26 cellular contexts compared by ENCODE assay signal in the genomic region with DNA sequence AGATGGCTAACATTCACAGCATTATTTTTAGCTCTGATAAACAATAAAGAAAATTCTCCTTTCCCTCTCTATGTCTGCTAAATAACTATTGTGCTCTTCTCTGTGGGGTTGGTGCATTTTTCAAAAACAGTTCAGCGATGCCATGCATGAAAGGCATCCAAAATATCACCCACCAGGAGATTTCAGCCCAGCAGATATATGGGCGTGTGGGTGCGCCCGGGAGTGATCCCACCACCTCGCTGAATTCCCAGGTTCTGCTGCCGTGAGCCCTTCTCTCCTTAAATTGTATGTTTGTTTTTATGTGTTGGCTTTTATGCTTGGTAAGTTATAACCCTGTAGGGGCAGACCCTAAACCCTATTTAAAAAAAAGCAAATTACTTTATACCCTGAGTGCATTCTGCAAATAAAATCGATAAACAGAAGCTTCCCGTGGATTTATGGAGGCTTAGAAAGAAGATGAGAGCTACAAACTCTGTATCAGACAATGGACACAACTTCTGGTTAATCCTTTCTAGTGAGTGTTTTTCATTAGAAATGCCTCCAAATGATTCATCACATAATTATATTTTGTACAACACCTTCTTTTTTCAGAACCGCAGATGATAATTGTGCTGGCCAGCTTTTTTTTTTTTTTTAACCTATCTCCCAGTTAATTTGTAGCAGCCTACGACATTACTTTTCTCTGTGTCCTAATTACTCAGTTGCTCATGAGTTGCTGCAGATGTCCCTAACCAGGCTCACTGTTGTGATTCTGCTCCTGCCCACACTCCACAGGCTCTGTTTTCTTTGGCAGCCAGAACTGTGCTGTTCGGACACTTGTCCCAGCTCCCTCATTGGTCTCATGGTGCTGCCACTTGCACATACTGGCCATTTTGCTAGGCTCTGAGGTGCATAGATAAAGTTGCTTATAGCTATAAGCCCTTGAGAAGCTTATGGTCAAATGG. TPM values are rescaled to one million over a fixed set of nuclear protein-coding genes. Genes with fewer than 3 reads are reported as not detected.
DNase-seq lines count a peak whose midpoint lies in the region; ATAC-seq and TF ChIP-seq lines count a peak whose summit lies in the region.
"Had no signal": no experiment of that assay in that cellular context is flagged by ENCODE, and none has a peak within 500 bp of the region (broad histone marks: within the 10 kb centered on the region; RNA-seq: fewer than 3 reads in every experiment).

No MANE protein-coding gene starts in this region.

- H3K27me3 Mint-ChIP-seq in GM23338 (ENCODE audit: insufficient read depth, low read depth, poor library complexity) (peaks cover 2% of the 10 kb centered on the region), mesothelial cell of epicardium (ENCODE audit: low read depth) (peaks cover 8% of the 10 kb centered on the region), endodermal cell (ENCODE audit: insufficient read depth) (no peaks in the 10 kb centered on the region)
- H3K27me3 Mint-ChIP-seq: type B pancreatic cell had no signal

- no peaks in the 10 kb centered on the region for H3K4me1 Mint-ChIP-seq in GM23338
- H3K4me1 Mint-ChIP-seq in mesothelial cell of epicardium, result no peaks in the 10 kb centered on the region
- H3K4me1 Mint-ChIP-seq in endodermal cell, result no peaks in the 10 kb centered on the region
- H3K4me1 Mint-ChIP-seq: CD4-positive, alpha-beta memory T cell had no signal

- H3K27ac Mint-ChIP-seq in GM23338 (no peak overlapping the region), mesothelial cell of epicardium (no peak overlapping the region), endodermal cell (no peak overlapping the region)
- H3K27ac Mint-ChIP-seq: activated CD8-positive, alpha-beta T cell treated with anti-CD3 and anti-CD28 coated beads, Interleukin-2, amount 10 ng/mL, durations not matched to agents 7 days and 5 days; type B pancreatic cell had no signal

- H3K27ac ChIP-seq in GM23338 (ENCODE audit: low read depth), result no peak overlapping the region
- no peak overlapping the region for H3K27ac ChIP-seq in WERI-Rb-1
- no peak overlapping the region for H3K27ac ChIP-seq in hepatocyte
- no peak overlapping the region for H3K27ac ChIP-seq in endodermal cell (ENCODE audit: low read depth, low read length)
- H3K27ac ChIP-seq: adrenal gland, breast epithelium, coronary artery, KMS-11 had no signal

- 0 out of 2 replicates have a peak overlapping the region, but pooled peaks have one; percentile 28 for H2AFZ ChIP-seq in GM23338
- no peak overlapping the region for H2AFZ ChIP-seq in hepatocyte

- H3K9me2 ChIP-seq in GM23338 (ENCODE audit: insufficient read depth), result no peaks in the 10 kb centered on the region; the same call in 1 of the 2 replicates
- no peaks in the 10 kb centered on the region for H3K9me2 ChIP-seq in hepatocyte (replicated peaks; ENCODE audit: insufficient read depth)

- H3K4me2 ChIP-seq in GM23338 (no peak overlapping the region), hepatocyte (no peak overlapping the region)
- H3K4me2 ChIP-seq: KMS-11 had no signal

- ATAC-seq in GM23338, result no peak
- no peak for ATAC-seq in HG03354 (IDR thresholded peaks at IDR 0.05; ENCODE audit: poor library complexity, severe bottlenecking, unreplicated experiment)
- ATAC-seq: activated CD8-positive, alpha-beta T cell treated with anti-CD3 and anti-CD28 coated beads, Interleukin-2, amount 10 ng/mL, durations not matched to agents 7 days and 5 days; sciatic nerve had no signal

- H3K36me3 Mint-ChIP-seq in GM23338 (ENCODE audit: low read depth) (no peaks in the 10 kb centered on the region), mesothelial cell of epicardium (no peaks in the 10 kb centered on the region), endodermal cell (ENCODE audit: low read depth) (no peaks in the 10 kb centered on the region)
- H3K36me3 Mint-ChIP-seq: CD4-positive, alpha-beta memory T cell; type B pancreatic cell had no signal

- H3K9ac ChIP-seq in endodermal cell (ENCODE audit: extremely low read depth, low read length, poor library complexity, severe bottlenecking), result no peak overlapping the region
- H3K9ac ChIP-seq: KMS-11 had no signal

- H3K9me3 Mint-ChIP-seq in GM23338 (no peaks in the 10 kb centered on the region), mesothelial cell of epicardium (no peaks in the 10 kb centered on the region), endodermal cell (no peaks in the 10 kb centered on the region)
- H3K9me3 Mint-ChIP-seq: CD4-positive, alpha-beta memory T cell; type B pancreatic cell had no signal

- no peaks in the 10 kb centered on the region for H3K27me3 ChIP-seq in GM23338 (ENCODE audit: insufficient read depth)
- H3K27me3 ChIP-seq in WERI-Rb-1 (ENCODE audit: insufficient read depth, low read depth, severe bottlenecking), result no peaks in the 10 kb centered on the region
- no peaks in the 10 kb centered on the region for H3K27me3 ChIP-seq in hepatocyte
- no peaks in the 10 kb centered on the region for H3K27me3 ChIP-seq in endodermal cell (ENCODE audit: control insufficient read depth, insufficient read depth, low read length, poor library complexity, severe bottlenecking)
- H3K27me3 ChIP-seq: adrenal gland, breast epithelium had no signal

- H3K36me3 ChIP-seq in GM23338 (ENCODE audit: insufficient read depth) (no peaks in the 10 kb centered on the region), WERI-Rb-1 (no peaks in the 10 kb centered on the region), hepatocyte (replicated peaks; ENCODE audit: insufficient read depth, low read depth) (no peaks in the 10 kb centered on the region), endodermal cell (ENCODE audit: control insufficient read depth, insufficient read depth, low read length) (no peaks in the 10 kb centered on the region)
- H3K36me3 ChIP-seq: adrenal gland, breast epithelium had no signal

- WGBS in hepatocyte (ENCODE audit: low lambda C conversion rate, missing lambda C conversion rate), result 84% methylated on average over 11 of the region's 11 CpGs
- 91 to 98% methylated on average over 5 to 11 of the region's 11 CpGs for WGBS in endodermal cell (ENCODE audit: insufficient coverage in 1 of 2, insufficient read length in 1 of 2), 2 experiments

- H3K79me2 ChIP-seq in GM23338 (replicated peaks; ENCODE audit: insufficient read depth) (no peaks in the 10 kb centered on the region), hepatocyte (no peaks in the 10 kb centered on the region)

- TF ChIP-seq CTCF in GM23338 (conservative IDR thresholded peaks at IDR 0.05; ENCODE audit: low read depth in 2 of 2) (no peak), WERI-Rb-1 (IDR thresholded peaks at IDR 0.05; ENCODE audit: low read depth, low read length) (no peak), mesothelial cell of epicardium (IDR thresholded peaks at IDR 0.05; ENCODE audit: unreplicated experiment) (no peak), hepatocyte (IDR thresholded peaks at IDR 0.05; ENCODE audit: poor library complexity) (no peak), endodermal cell (conservative IDR thresholded peaks at IDR 0.05) (no peak)

- H3K4me1 ChIP-seq in GM23338 (ENCODE audit: insufficient read depth) (no peaks in the 10 kb centered on the region), hepatocyte (ENCODE audit: insufficient read depth) (no peaks in the 10 kb centered on the region), endodermal cell (ENCODE audit: control insufficient read depth, insufficient read depth, low read length) (no peaks in the 10 kb centered on the region)
- H3K4me1 ChIP-seq: adrenal gland, breast epithelium had no signal

- H4K20me1 ChIP-seq in GM23338 (replicated peaks; ENCODE audit: insufficient read depth), result no peaks in the 10 kb centered on the region
- H4K20me1 ChIP-seq in hepatocyte (ENCODE audit: insufficient read depth, poor library complexity, severe bottlenecking), result no peaks in the 10 kb centered on the region

- no peak overlapping the region for H3K4me3 Mint-ChIP-seq in GM23338
- no peak overlapping the region for H3K4me3 Mint-ChIP-seq in mesothelial cell of epicardium
- H3K4me3 Mint-ChIP-seq in endodermal cell, result no peak overlapping the region
- H3K4me3 Mint-ChIP-seq: activated CD8-positive, alpha-beta T cell treated with anti-CD3 and anti-CD28 coated beads, Interleukin-2, amount 10 ng/mL, durations not matched to agents 7 days and 5 days; CD4-positive, alpha-beta memory T cell; type B pancreatic cell had no signal

- H3F3A ChIP-seq in GM23338 (replicated peaks; ENCODE audit: low read depth), result no peaks in the 10 kb centered on the region

- H3K4me3 ChIP-seq in GM23338, result no peak overlapping the region
- peak overlapping the region; percentile 32 for H3K4me3 ChIP-seq in WERI-Rb-1 (ENCODE audit: low read depth, low read length)
- H3K4me3 ChIP-seq in hepatocyte, result no peak overlapping the region
- H3K4me3 ChIP-seq in endodermal cell (ENCODE audit: low read length), result no peak overlapping the region
- H3K4me3 ChIP-seq: adrenal gland, breast epithelium, coronary artery had no signal

- H3K9me3 ChIP-seq in WERI-Rb-1 (ENCODE audit: severe bottlenecking), result no peaks in the 10 kb centered on the region
- H3K9me3 ChIP-seq in hepatocyte (ENCODE audit: low read depth), result no peaks in the 10 kb centered on the region
- no peaks in the 10 kb centered on the region for H3K9me3 ChIP-seq in endodermal cell (ENCODE audit: control insufficient read depth, low read length)
- H3K9me3 ChIP-seq: adrenal gland, breast epithelium had no signal

- DNase-seq in AG20443 (ENCODE audit: low spot score) (peak; percentile 47), GM23338 (ENCODE audit: low spot score) (no peak), WERI-Rb-1 (peak; percentile 30), occipital lobe (lab: John Stamatoyannopoulos, UW) (peak; percentile 35), mesothelial cell of epicardium (ENCODE audit: low spot score in 2 of 2, unreplicated experiment in 2 of 2) (no peak), hepatocyte (ENCODE audit: low spot score) (no peak), endodermal cell (no peak)
- DNase-seq: activated CD4-positive, alpha-beta T cell treated with anti-CD3 and anti-CD28 coated beads for 1 hour; activated CD8-positive, alpha-beta T cell treated with anti-CD3 and anti-CD28 coated beads, Interleukin-2, amount 10 ng/mL, durations not matched to agents 7 days and 5 days; activated gamma-delta T cell treated with Interleukin-2 at 50 U/mL for 16 hours; CD4-positive, alpha-beta memory T cell; NCI-H187 treated with DMSO at 0.1 percent for 48 hours; NCI-H748 treated with DMSO at 0.1 percent for 48 hours; Right ventricle myocardium superior; stimulated activated CD8-positive, alpha-beta memory T cell treated with anti-CD3 and anti-CD28 coated beads, Interleukin-4, amount 100 ng/mL, for 48 hours had no signal

TF ChIP-seq in GM23338, 12 proteins besides CTCF, POLR2A, EP300 and RAD21 (continues in another document):
- TF ChIP-seq EZH2 (IDR thresholded peaks at IDR 0.05; ENCODE audit: low read depth, unreplicated experiment), result no peak
- no peak for TF ChIP-seq EZH2phosphoT487 (IDR thresholded peaks at IDR 0.05; ENCODE audit: unreplicated experiment)
- TF ChIP-seq NANOG (IDR thresholded peaks at IDR 0.05; ENCODE audit: borderline replicate concordance), result no peak

RNA-seq across cellular contexts. Expression of a gene that starts 55.3 kb away (rescaled TPM):
- total RNA-seq in GM23338 (2014; rRNA removed; shearing (Covaris generic)), result not detected in 2 replicates
- polyA plus RNA-seq in GM23338 (2016; fragmentation: Nextera tagmentation; extraction: Ambion mirVana) (not detected in 2 replicates), hepatocyte (not detected in 2 replicates)
- total RNA-seq in occipital lobe (not detected), mesothelial cell of epicardium (not detected in 3 replicates), hepatocyte (not detected in 2 replicates), endodermal cell (not detected)
- not detected for polyA plus RNA-seq in endodermal cell (2013, experiment 1 of 2)
- polyA plus RNA-seq in endodermal cell (2013, experiment 2 of 2), result not detected
- total RNA-seq: activated CD8-positive, alpha-beta T cell treated with anti-CD3 and anti-CD28 coated beads, Interleukin-2, amount 10 ng/mL, durations not matched to agents 7 days and 5 days; adrenal gland; breast epithelium; CD4-positive, alpha-beta memory T cell; H4; HT-29; lung microvascular endothelial cell; omental fat pad; Right ventricle myocardium superior; sciatic nerve had no signal
- polyA plus RNA-seq: CD4-positive, alpha-beta memory T cell had no signal

Comparison
In these comparisons a context has a peak if more than half of its experiments do, and no peak if none do; other contexts are left out.
1. DNase-seq: peak in AG20443 (single experiment), WERI-Rb-1 (single experiment) and occipital lobe (single experiment); none in GM23338 (single experiment), mesothelial cell of epicardium (0 of 2), hepatocyte (single experiment) and endodermal cell (single experiment).